Comparison of ENCODE assay signal across 13 cellular contexts in the genomic region with DNA sequence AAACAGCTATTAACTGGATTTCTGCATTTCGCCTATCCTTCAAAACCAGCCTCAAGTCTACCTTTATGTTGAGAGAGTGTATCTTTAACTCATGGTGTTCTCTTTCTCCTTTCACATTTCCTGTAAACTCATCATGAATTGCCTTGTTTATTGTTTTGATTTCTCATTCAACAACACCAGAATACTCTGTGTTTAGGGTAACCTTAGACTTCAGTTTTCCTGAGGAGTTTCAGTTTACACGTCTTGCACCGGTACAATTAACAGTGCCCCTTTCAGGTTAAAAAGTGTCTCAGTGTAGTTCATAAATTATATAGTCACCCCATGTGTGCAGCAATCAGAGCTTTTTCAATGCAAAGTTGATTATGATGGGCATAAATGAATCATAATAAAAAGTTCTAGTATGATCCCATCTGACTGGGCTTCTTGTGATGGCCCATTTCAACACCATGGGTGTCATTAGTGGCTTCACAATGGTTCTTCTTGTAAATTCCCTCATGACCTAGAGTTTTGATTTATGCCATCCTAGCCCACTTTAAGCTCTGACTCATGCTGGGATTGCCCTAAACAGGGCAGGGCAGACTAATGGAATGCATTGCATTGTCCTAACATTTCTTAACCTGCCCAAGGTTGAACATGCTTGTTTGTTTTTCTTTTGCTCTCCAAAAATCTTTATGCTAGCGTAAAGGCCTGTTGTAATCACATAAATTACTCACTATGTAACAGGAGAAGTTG. TPM values are rescaled to one million over a fixed set of nuclear protein-coding genes. Genes with fewer than 3 reads are reported as not detected.
DNase-seq lines count a peak whose midpoint lies in the region; ATAC-seq and TF ChIP-seq lines count a peak whose summit lies in the region.
"Had no signal": no experiment of that assay in that cellular context is flagged by ENCODE, and none has a peak within 500 bp of the region (broad histone marks: within the 10 kb centered on the region; RNA-seq: fewer than 3 reads in every experiment).

No MANE protein-coding gene starts in this region.

- TF ChIP-seq POLR2A in gastroesophageal sphincter (IDR thresholded peaks at IDR 0.05): no peak
- no peak for TF ChIP-seq POLR2A in testis (IDR thresholded peaks at IDR 0.05)

- DNase-seq in T1000 (lab: John Stamatoyannopoulos, UW): peak; percentile 17
- no peak for DNase-seq in testis
- no peak for DNase-seq in KG1 (lab: John Stamatoyannopoulos, UW)
- no peak for DNase-seq in amygdala (lab: John Stamatoyannopoulos, UW)
- no peak for DNase-seq in activated effector memory CD4-positive, alpha-beta T cell treated with Interleukin-2 at 50 U/mL for 16 hours
- no peak for DNase-seq in epidermal melanocyte (ENCODE audit: insufficient read length, low spot score)
- DNase-seq: activated CD4-positive, alpha-beta T cell treated with anti-CD3 and anti-CD28 coated beads, Interleukin-2, amount 10 ng/mL, durations not matched to agents 7 days and 5 days; DND-41 had no signal

- TF ChIP-seq CTCF in HEK293 (tag by site-specific recombination; IDR thresholded peaks at IDR 0.05) (no peak), gastroesophageal sphincter (IDR thresholded peaks at IDR 0.05) (no peak), testis (IDR thresholded peaks at IDR 0.05) (no peak)

- H3K9me3 ChIP-seq in HEK293 (ENCODE audit: control insufficient read depth, insufficient read depth, low read depth, low read length): no peaks in the 10 kb centered on the region
- no peaks in the 10 kb centered on the region for H3K9me3 ChIP-seq in gastroesophageal sphincter
- H3K9me3 ChIP-seq in testis: no peaks in the 10 kb centered on the region
- H3K9me3 ChIP-seq: adrenal gland had no signal

- H3K36me3 ChIP-seq in HEK293 (ENCODE audit: control insufficient read depth in 2 of 2, insufficient read depth in 1 of 2, low read length in 2 of 2) (no peaks in the 10 kb centered on the region), gastroesophageal sphincter (no peaks in the 10 kb centered on the region), testis (ENCODE audit: low read depth, missing control alignments) (no peaks in the 10 kb centered on the region)
- H3K36me3 ChIP-seq: adrenal gland, neural progenitor cell had no signal

- no peak for TF ChIP-seq EP300 in gastroesophageal sphincter (IDR thresholded peaks at IDR 0.05)

- POLR2A ChIA-PET in HEK293 (lab: Yijun Ruan, JAX): interaction anchor here (1.0 kb wide), 1 partner anchor 22 kb away, joined by 3 read pairs; the partner anchor contains the start of gene ITGB8

- H3K4me3 ChIP-seq in HEK293 (ENCODE audit: low read depth, low read length) (no peak overlapping the region), gastroesophageal sphincter (no peak overlapping the region), testis (no peak overlapping the region)
- H3K4me3 ChIP-seq: adrenal gland, K562, neural progenitor cell had no signal

- WGBS in gastroesophageal sphincter (ENCODE audit: low coverage in 1 of 2), 2 donors: 73 to 97% methylated on average over 3 to 4 of the region's 4 CpGs
- WGBS in testis, 2 donors: 86 to 97% methylated on average over 4 of the region's 4 CpGs

- H3K27me3 ChIP-seq in gastroesophageal sphincter: no peaks in the 10 kb centered on the region
- no peaks in the 10 kb centered on the region for H3K27me3 ChIP-seq in testis
- H3K27me3 ChIP-seq: adrenal gland, neural progenitor cell had no signal

- intact Hi-C loops in testis (cut with DNase I; ENCODE audit: low total_unique reads): no loop called here

- CTCF ChIA-PET in HEK293 (lab: Yijun Ruan, JAX): interaction anchor here (0.8 to 1.5 kb wide), 2 partner anchors 9 to 22 kb away, joined by 3 read pairs; partner anchors contain the start of gene ITGB8

- no peak overlapping the region for H3K27ac ChIP-seq in HEK293 (ENCODE audit: extremely low read depth, low read depth, low read length)
- no peak overlapping the region for H3K27ac ChIP-seq in gastroesophageal sphincter
- peak overlapping the region; percentile 14 to 75 for H3K27ac ChIP-seq in testis
- H3K27ac ChIP-seq: neural progenitor cell had no signal

- peak; percentile 25 for ATAC-seq in gastroesophageal sphincter
- ATAC-seq: K562 had no signal

- H3K4me1 ChIP-seq in HEK293 (ENCODE audit: control insufficient read depth, insufficient read depth, low read length) (peaks cover 17% of the 10 kb centered on the region; the same call in 1 of the 2 replicates), gastroesophageal sphincter (peaks cover 8 to 27% (median 14%) of the 10 kb centered on the region in 3 donors), testis (peaks cover 20% of the 10 kb centered on the region)

TF ChIP-seq in HEK293, 187 proteins besides CTCF, POLR2A, EP300 and RAD21 (continues in another document):
- TF ChIP-seq FEZF1 (tag by site-specific recombination; IDR thresholded peaks at IDR 0.05) (peak; percentile 60; the same call in 1 of the 2 replicates), ZIC2 (tag by site-specific recombination; IDR thresholded peaks at IDR 0.05) (peak; percentile 44), SP7 (tag by site-specific recombination; IDR thresholded peaks at IDR 0.05) (peak; percentile 96), ZNF776 (tag by site-specific recombination; IDR thresholded peaks at IDR 0.05; ENCODE audit: borderline replicate concordance) (no peak), KLF1 (tag by site-specific recombination; IDR thresholded peaks at IDR 0.05) (0 out of 2 replicates have a peak, but pooled peaks have one; percentile 24), ZNF529 (tag by site-specific recombination; IDR thresholded peaks at IDR 0.05; ENCODE audit: insufficient replicate concordance) (no peak), ZNF610 (tag by site-specific recombination; IDR thresholded peaks at IDR 0.05; ENCODE audit: borderline replicate concordance) (no peak), ZBTB8A (tag by site-specific recombination; IDR thresholded peaks at IDR 0.05) (peak; percentile 80), ZNF362 (tag by site-specific recombination; IDR thresholded peaks at IDR 0.05) (0 out of 2 replicates have a peak, but pooled peaks have one; percentile 22), PRDM10 (tag by site-specific recombination; IDR thresholded peaks at IDR 0.05) (peak; percentile 35; the same call in 1 of the 2 replicates), ZFP69B (tag by site-specific recombination; IDR thresholded peaks at IDR 0.05) (0 out of 2 replicates have a peak, but pooled peaks have one; percentile 38), ZNF433 (tag by site-specific recombination; IDR thresholded peaks at IDR 0.05; ENCODE audit: low read depth) (no peak), ZNF837 (tag by site-specific recombination; IDR thresholded peaks at IDR 0.05) (no peak), KLF10 (tag by site-specific recombination; IDR thresholded peaks at IDR 0.05) (0 out of 2 replicates have a peak, but pooled peaks have one; percentile 51), KLF8 (tag by site-specific recombination; IDR thresholded peaks at IDR 0.05) (peak; percentile 70), RBAK (tag by site-specific recombination; IDR thresholded peaks at IDR 0.05) (no peak), ZNF660 (tag by site-specific recombination; IDR thresholded peaks at IDR 0.05) (no peak)
- TF ChIP-seq, protein P1, sequence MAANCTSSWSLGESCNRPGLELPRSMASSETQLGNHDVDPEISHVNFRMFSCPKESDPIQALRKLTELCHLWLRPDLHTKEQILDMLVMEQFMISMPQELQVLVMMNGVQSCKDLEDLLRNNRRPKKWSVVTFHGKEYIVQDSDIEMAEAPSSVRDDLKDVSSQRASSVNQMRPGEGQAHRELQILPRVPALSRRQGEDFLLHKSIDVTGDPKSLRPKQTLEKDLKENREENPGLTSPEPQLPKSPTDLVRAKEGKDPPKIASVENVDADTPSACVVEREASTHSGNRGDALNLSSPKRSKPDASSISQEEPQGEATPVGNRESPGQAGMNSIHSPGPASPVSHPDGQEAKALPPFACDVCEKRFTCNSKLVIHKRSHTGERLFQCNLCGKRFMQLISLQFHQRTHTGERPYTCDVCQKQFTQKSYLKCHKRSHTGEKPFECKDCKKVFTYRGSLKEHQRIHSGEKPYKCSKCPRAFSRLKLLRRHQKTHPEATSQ (tag by site-specific recombination; IDR thresholded peaks at IDR 0.05): no peak

RNA-seq across cellular contexts. Expression of gene ITGB8, which starts 22.0 kb away (rescaled TPM):
- total RNA-seq in gastroesophageal sphincter: 10 to 100 TPM; 16.2 to 34.2 (median 27.1) TPM
- 100 to 1,000 TPM; 104 to 111 TPM for total RNA-seq in testis
- polyA plus RNA-seq in testis (ENCODE audit: insufficient read depth, low read depth, low replicate concordance): 9.5 TPM
- total RNA-seq: activated CD4-positive, alpha-beta T cell treated with anti-CD3 and anti-CD28 coated beads, Interleukin-2, amount 10 ng/mL, durations not matched to agents 7 days and 5 days had no signal

Comparison
In these comparisons a context has a peak if more than half of its experiments do, and no peak if none do; other contexts are left out.
1. H3K27ac ChIP-seq: peak in testis (2 of 2); none in HEK293 (single experiment) and gastroesophageal sphincter (0 of 4).